Comparison of ENCODE assay signal across 24 cellular contexts in genomic region chr5:73103885-73104284, GRCh38.
A peak's percentile ranks its signal among the peaks of the same experiment; 100 is the strongest.
DNase-seq lines count a peak whose midpoint lies in the region; ATAC-seq lines count a peak whose summit lies in the region.
"Had no signal": no experiment of that assay in that cellular context is flagged by ENCODE, and none has a peak within 500 bp of the region (broad histone marks: within the 10 kb centered on the region; RNA-seq: fewer than 3 reads in every experiment).

No MANE protein-coding gene starts in this region.

- DNase-seq in DMS153 (lab: John Stamatoyannopoulos, UW) (peak; percentile 31), HCEC 1CT (peak; percentile 9), NCI-H187 treated with DMSO at 0.1 percent for 48 hours (lab: John Stamatoyannopoulos, UW) (peak; percentile 80), NCI-H774 (lab: John Stamatoyannopoulos, UW) (peak; percentile 21), NCI-H1930 (lab: John Stamatoyannopoulos, UW) (no peak), anterior cingulate cortex (lab: John Stamatoyannopoulos, UW) (no peak)
- no peak for DNase-seq in activated naive CD4-positive, alpha-beta T cell treated with Interleukin-2 at 50 U/mL for 16 hours
- DNase-seq: activated CD4-positive, alpha-beta memory T cell treated with anti-CD3 and anti-CD28 coated beads for 36 hours; activated naive CD4-positive, alpha-beta T cell treated with anti-CD3 and anti-CD28 coated beads for 36 hours; BE2C; CD8-positive, alpha-beta T cell; central memory CD4-positive, alpha-beta T cell; cortex of kidney; erythroblast; glutamatergic neuron; KG1; NCI-H1694 treated with DMSO at 0.1 percent for 48 hours; PC-9; stimulated activated CD4-positive, alpha-beta T cell treated with anti-CD3 and anti-CD28 coated beads, Interleukin-15, amount 100 ng/mL, for 24 hours; stimulated activated naive B cell treated with anti-CD40 and anti-IgM and Interleukin-4, amounts not matched to agents 10 μg/mL and 1 μg/mL and 100 μg/mL, for 72 hours; T-helper 2 cell had no signal

- no peak for ATAC-seq in GM19023 (IDR thresholded peaks at IDR 0.05; ENCODE audit: unreplicated experiment)
- ATAC-seq: CD8-positive, alpha-beta T cell; left lobe of liver; Right ventricle myocardium inferior; stimulated activated naive B cell treated with anti-CD40 and anti-IgM and Interleukin-4, amounts not matched to agents 10 μg/mL and 1 μg/mL and 100 μg/mL, for 72 hours had no signal

Comparison
In these comparisons a context has a peak if more than half of its experiments do, and no peak if none do; other contexts are left out.
1. DNase-seq: peak in DMS153 (single experiment), HCEC 1CT (single experiment), NCI-H187 treated with DMSO at 0.1 percent for 48 hours (single experiment) and NCI-H774 (single experiment); none in NCI-H1930 (0 of 2), activated naive CD4-positive, alpha-beta T cell treated with Interleukin-2 at 50 U/mL for 16 hours (single experiment) and anterior cingulate cortex (0 of 58).